ENCODE assay signal across 13 cellular contexts in the genomic region with DNA sequence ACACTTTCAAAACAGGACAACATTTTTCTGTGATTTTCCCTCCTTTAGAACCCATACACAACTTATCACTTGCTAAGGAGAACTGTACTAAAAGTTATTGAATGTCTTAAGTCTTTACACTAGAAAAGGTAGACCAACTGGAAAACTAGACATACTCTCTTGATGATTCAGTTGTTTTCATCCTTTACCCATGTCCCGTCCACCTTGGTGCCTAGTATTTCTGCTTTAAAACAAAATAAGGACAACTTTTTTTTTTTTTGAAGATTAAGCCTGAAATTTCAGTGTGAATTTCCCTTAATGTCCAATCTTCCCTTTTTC. TPM values are rescaled to one million over a fixed set of nuclear protein-coding genes. Genes with fewer than 3 reads are reported as not detected.
DNase-seq lines count a peak whose midpoint lies in the region; ATAC-seq and TF ChIP-seq lines count a peak whose summit lies in the region.
"Had no signal": no experiment of that assay in that cellular context is flagged by ENCODE, and none has a peak within 500 bp of the region (broad histone marks: within the 10 kb centered on the region; RNA-seq: fewer than 3 reads in every experiment).

No MANE protein-coding gene starts in this region.

- TF ChIP-seq CTCF in ascending aorta (IDR thresholded peaks at IDR 0.05) (no peak), psoas muscle (IDR thresholded peaks at IDR 0.05) (no peak), endothelial cell (IDR thresholded peaks at IDR 0.05; ENCODE audit: unreplicated experiment) (no peak)

- H3K4me3 ChIP-seq in ascending aorta (peak overlapping the region in 1 of 2 donors; percentile 24), psoas muscle (peak overlapping the region; percentile 89)

- H3K4me1 ChIP-seq in ascending aorta (no peaks in the 10 kb centered on the region), psoas muscle (peaks cover 24% of the 10 kb centered on the region)
- H3K4me1 ChIP-seq: Caco-2 had no signal

- H3K27me3 ChIP-seq in ascending aorta (no peaks in the 10 kb centered on the region), psoas muscle (ENCODE audit: insufficient read depth in 3 of 3, low read length in 2 of 3) (no peaks in the 10 kb centered on the region)

- H3K4me1 Mint-ChIP-seq in endothelial cell (ENCODE audit: unreplicated experiment), result peaks cover 18% of the 10 kb centered on the region

- no peak overlapping the region for H3K4me3 Mint-ChIP-seq in endothelial cell (ENCODE audit: unreplicated experiment)
- H3K4me3 Mint-ChIP-seq: H9 had no signal

- in situ Hi-C loops in KBM-7 (cut with MboI; ENCODE audit: low pct_unique_long_range_greater_than_20kb, low sequenced_read_pairs), result no loop called here

- H3K9me3 Mint-ChIP-seq in endothelial cell (ENCODE audit: unreplicated experiment), result no peaks in the 10 kb centered on the region

- H3K36me3 Mint-ChIP-seq in endothelial cell (ENCODE audit: low read depth, unreplicated experiment), result no peaks in the 10 kb centered on the region

- H3K27ac ChIP-seq in ascending aorta (peak overlapping the region; percentile 37 to 62), psoas muscle (no peak overlapping the region)

- no peak overlapping the region for H3K27ac Mint-ChIP-seq in endothelial cell (ENCODE audit: unreplicated experiment)
- H3K27ac Mint-ChIP-seq: H9 had no signal

- H3K27me3 Mint-ChIP-seq in endothelial cell (ENCODE audit: unreplicated experiment), result peaks cover 32% of the 10 kb centered on the region

- no peaks in the 10 kb centered on the region for H3K36me3 ChIP-seq in ascending aorta
- H3K36me3 ChIP-seq in psoas muscle (ENCODE audit: insufficient read depth in 1 of 2, low read depth in 1 of 2), result no peaks in the 10 kb centered on the region

- H3K9me3 ChIP-seq in ascending aorta (no peaks in the 10 kb centered on the region), psoas muscle (no peaks in the 10 kb centered on the region)
- H3K9me3 ChIP-seq: Caco-2 had no signal

- ATAC-seq in psoas muscle, result no peak
- no peak for ATAC-seq in left colon
- ATAC-seq: stimulated activated naive CD8-positive, alpha-beta T cell treated with anti-CD3 and anti-CD28 coated beads, Interleukin-15, Interleukin-2, amounts not matched to agents 100 U/mL and 50 U/mL, for 24 hours had no signal

- 87 to 94% (median 93%) methylated on average over 1 of the region's 1 CpG for WGBS in psoas muscle, 3 donors

- peak; percentile 61 for DNase-seq in NCI-H1694 treated with DMSO at 0.1 percent for 48 hours (lab: John Stamatoyannopoulos, UW)
- no peak for DNase-seq in NCI-H1694 (lab: John Stamatoyannopoulos, UW)
- peak; percentile 66 for DNase-seq in KBM-7
- DNase-seq in ascending aorta (ENCODE audit: low spot score in 2 of 2), result no peak
- DNase-seq in psoas muscle, result no peak
- no peak for DNase-seq in COR-L47 (lab: John Stamatoyannopoulos, UW)
- DNase-seq in left colon, result no peak
- no peak for DNase-seq in endothelial cell (ENCODE audit: low spot score)
- DNase-seq: activated CD4-positive, CD25-positive, alpha-beta regulatory T cell; activated naive CD4-positive, alpha-beta T cell; Caco-2; stimulated activated naive CD8-positive, alpha-beta T cell treated with anti-CD3 and anti-CD28 coated beads, Interleukin-15, Interleukin-2, amounts not matched to agents 100 U/mL and 50 U/mL, for 24 hours had no signal

- intact Hi-C loops in ascending aorta (cut with DNase I), result no loop called here
- intact Hi-C loops in psoas muscle (cut with DNase I), result no loop called here
- intact Hi-C loops in left colon (cut with DNase I, micrococcal nuclease), result no loop called here

RNA-seq across cellular contexts. Expression of a gene that starts 4.5 kb away (rescaled TPM):
- total RNA-seq in ascending aorta (2.4 TPM), psoas muscle (1 to 10 TPM; 3.5 to 7.4 (median 6.5) TPM), left colon (1 to 10 TPM; 5.8 to 6.4 TPM), endothelial cell (ENCODE audit: unreplicated experiment) (not detected)
- 10 to 100 TPM in 1 of 3 donors, 1 to 10 TPM in 2; 4.6 to 12.7 (median 7.8) TPM for polyA plus RNA-seq in psoas muscle
- total RNA-seq: H9 had no signal

RNA-seq across cellular contexts. Expression of a gene that starts 14.5 kb away (rescaled TPM):
- 16.4 TPM for total RNA-seq in ascending aorta
- total RNA-seq in psoas muscle, result 100 to 1,000 TPM in 3 of 4 donors, 10 to 100 TPM in 1; 84.0 to 120 (median 109) TPM
- 100 to 1,000 TPM in 1 of 3 donors, 10 to 100 TPM in 2; 67.8 to 128 (median 71.8) TPM for polyA plus RNA-seq in psoas muscle
- total RNA-seq in left colon, result 10 to 100 TPM; 48.8 to 52.6 TPM
- 54.3 TPM for total RNA-seq in endothelial cell (ENCODE audit: unreplicated experiment)

Comparison
In these comparisons a context has a peak if more than half of its experiments do, and no peak if none do; other contexts are left out.
1. DNase-seq: peak in NCI-H1694 treated with DMSO at 0.1 percent for 48 hours (single experiment) and KBM-7 (single experiment); none in NCI-H1694 (single experiment), ascending aorta (0 of 2), psoas muscle (0 of 2), COR-L47 (single experiment), left colon (0 of 2) and endothelial cell (single experiment).